In the genomic region with DNA sequence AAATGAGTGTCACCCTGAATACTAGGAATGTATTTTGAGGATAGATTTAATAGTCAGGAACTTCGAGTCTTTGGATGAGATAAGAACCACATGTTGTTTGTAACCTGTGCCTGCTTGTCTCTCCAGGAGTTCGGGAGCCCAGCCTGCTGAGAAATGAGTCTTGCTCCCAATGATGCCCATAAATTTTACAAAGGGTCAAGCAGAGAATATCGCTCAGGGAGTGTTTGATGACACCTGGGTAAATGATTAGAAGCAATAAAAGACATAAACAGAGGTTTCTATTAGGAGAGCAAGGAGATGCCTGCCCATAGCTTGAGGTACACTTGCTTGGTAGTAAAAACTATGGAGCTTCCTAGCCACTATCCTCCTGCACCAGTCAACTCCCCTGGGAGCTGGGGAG, we compare ENCODE assay signal across 23 cellular contexts. TPM values are rescaled to one million over a fixed set of nuclear protein-coding genes. Genes with fewer than 3 reads are reported as not detected.
"Had no signal": no experiment of that assay in that cellular context is flagged by ENCODE, and none has a peak within 500 bp of the region (broad histone marks: within the 10 kb centered on the region; RNA-seq: fewer than 3 reads in every experiment).

No MANE protein-coding gene starts in this region.

- H3K9ac ChIP-seq: SK-N-SH had no signal

- FAIRE-seq: HepG2 had no signal

- H3K36me3 ChIP-seq: MG63 had no signal

- H3K9me2 ChIP-seq: SK-N-SH had no signal

- H3K9me3 ChIP-seq: MG63, SK-N-SH had no signal

- H3K27ac ChIP-seq: RWPE1 had no signal

- H3K27me3 ChIP-seq: MG63 had no signal

- DNase-seq: IMR-90, Karpas-422, KG1, MG63, NCI-H1092, NCI-H1105 treated with DMSO at 0.1 percent for 48 hours, NCI-H1417 treated with DMSO at 0.1 percent for 48 hours, NCI-H146, NCI-H1694 treated with DMSO at 0.1 percent for 48 hours, NCI-H1930, NCI-H2081, NCI-H2107, NCI-H2227 treated with DMSO at 0.1 percent for 48 hours, NCI-H524, NCI-H774, PC-3, SHP77, SK-N-SH, SW 1271 had no signal

- ATAC-seq: HepG2, Panc1, PC-3 had no signal

- H3K4me2 ChIP-seq: SK-N-SH had no signal

- H3K4me3 ChIP-seq: MG63 had no signal

RNA-seq across cellular contexts. Expression of a gene that starts 46.9 kb away (rescaled TPM):
- total RNA-seq: OCI-LY7 had no signal
